8 cellular contexts compared by ENCODE assay signal in genomic region chr11:118531597-118532084, GRCh38. TPM values are rescaled to one million over a fixed set of nuclear protein-coding genes. Genes with fewer than 3 reads are reported as not detected.
A peak's percentile ranks its signal among the peaks of the same experiment; 100 is the strongest.
DNase-seq lines count a peak whose midpoint lies in the region; ATAC-seq, FAIRE-seq and TF ChIP-seq lines count a peak whose summit lies in the region.

No MANE protein-coding gene starts in this region.

- CTCF ChIA-PET in GM10248 (lab: Yijun Ruan, JAX) = interaction anchor here (1.4 kb wide), 1 partner anchor 63 kb away, joined by 3 read pairs; no protein-coding TSS in a partner anchor

- TF ChIP-seq EP300 in sigmoid colon (IDR thresholded peaks at IDR 0.05) = no peak

- no peaks in the 10 kb centered on the region for H3K9me3 ChIP-seq in T-helper 17 cell (ENCODE audit: control insufficient read depth, low read length, poor library complexity, severe bottlenecking)
- no peaks in the 10 kb centered on the region for H3K9me3 ChIP-seq in heart left ventricle
- no peaks in the 10 kb centered on the region for H3K9me3 ChIP-seq in sigmoid colon
- H3K9me3 ChIP-seq in body of pancreas = no peaks in the 10 kb centered on the region

- H3K27me3 ChIP-seq in heart left ventricle (peaks cover 0 to 5% (median 0%) of the 10 kb centered on the region in 9 donors), sigmoid colon (no peaks in the 10 kb centered on the region), body of pancreas (no peaks in the 10 kb centered on the region)

- no peak overlapping the region for H3K27ac Mint-ChIP-seq in T-helper 17 cell

- TF ChIP-seq POLR2A in heart left ventricle (IDR thresholded peaks at IDR 0.05) (no peak), sigmoid colon (IDR thresholded peaks at IDR 0.05) (no peak), body of pancreas (IDR thresholded peaks at IDR 0.05) (no peak), H54 (IDR thresholded peaks at IDR 0.05; ENCODE audit: low read depth, low read length) (no peak)

- no peaks in the 10 kb centered on the region for H3K36me3 Mint-ChIP-seq in T-helper 17 cell (ENCODE audit: low read depth)

- H3K4me1 Mint-ChIP-seq in T-helper 17 cell = peaks cover 28% of the 10 kb centered on the region

- ATAC-seq in T-helper 17 cell = peak; percentile 16
- peak in 1 of 4 donors; percentile 4 for ATAC-seq in heart left ventricle
- no peak for ATAC-seq in body of pancreas

- no peaks in the 10 kb centered on the region for H3K27me3 Mint-ChIP-seq in T-helper 17 cell

- POLR2A ChIA-PET in GM10248 (lab: Yijun Ruan, JAX) = no interaction called here

- DNase-seq in GM10248 (ENCODE audit: extremely low spot score) = peak; percentile 59
- no peak for DNase-seq in T-helper 17 cell
- DNase-seq in heart left ventricle = no peak
- DNase-seq in sigmoid colon = no peak
- DNase-seq in body of pancreas = no peak
- no peak for DNase-seq in H54 (ENCODE audit: insufficient read length, low spot score)
- no peak for DNase-seq in DMS53 (lab: John Stamatoyannopoulos, UW)
- DNase-seq in retina = no peak

- no peak for TF ChIP-seq CTCF in GM10248 (IDR thresholded peaks at IDR 0.05; ENCODE audit: control extremely low read depth, extremely low read depth, low read depth, missing control alignments)
- no peak for TF ChIP-seq CTCF in heart left ventricle (IDR thresholded peaks at IDR 0.05)
- no peak for TF ChIP-seq CTCF in sigmoid colon (IDR thresholded peaks at IDR 0.05)
- TF ChIP-seq CTCF in body of pancreas (IDR thresholded peaks at IDR 0.05) = no peak

- H3K4me3 ChIP-seq in heart left ventricle (peak overlapping the region in 10 of 12 donors; percentile 68 to 96 (median 82)), sigmoid colon (peak overlapping the region; percentile 74 to 91 (median 77)), body of pancreas (peak overlapping the region in 1 of 2 donors; percentile 91)

- 21 to 40% (median 31%) methylated on average over 9 to 12 of the region's 12 CpGs for WGBS in heart left ventricle, 4 donors
- 13 to 19% methylated on average over 12 of the region's 12 CpGs for WGBS in sigmoid colon, 2 donors
- 4 to 9% methylated on average over 12 of the region's 12 CpGs for WGBS in body of pancreas, 2 donors

- H3K36me3 ChIP-seq in heart left ventricle (peaks cover 0 to under 1% (median 0%) of the 10 kb centered on the region in 9 donors), sigmoid colon (peaks cover 0 to 14% (median 0%) of the 10 kb centered on the region in 4 donors), body of pancreas (replicated peaks in 1 of 2; ENCODE audit: insufficient read depth in 1 of 2, low read depth in 2 of 2) (no peaks in the 10 kb centered on the region)

- peak overlapping the region in 4 of 12 donors; percentile 74 to 83 (median 80) for H3K27ac ChIP-seq in heart left ventricle
- H3K27ac ChIP-seq in sigmoid colon = peak overlapping the region; percentile 77 to 89 (median 83)
- peak overlapping the region in 2 of 4 donors; percentile 1 to 80 for H3K27ac ChIP-seq in body of pancreas

- peak overlapping the region; percentile 92 for H3K4me3 Mint-ChIP-seq in T-helper 17 cell

- FAIRE-seq in H54 (lab: Jason Lieb, UNC) = no peak

- intact Hi-C loops in heart left ventricle (cut with DNase I) = no loop called here
- intact Hi-C loops in sigmoid colon (cut with DNase I) = loop anchor here (2.0 kb wide), 1 partner anchor 33 kb away; the partner anchor contains the start of gene IFT46
- intact Hi-C loops in body of pancreas (cut with DNase I) = no loop called here

- H3K4me1 ChIP-seq in heart left ventricle (peaks cover 0 to 32% (median 12%) of the 10 kb centered on the region in 12 donors), sigmoid colon (peaks cover 0 to 28% (median 20%) of the 10 kb centered on the region in 4 donors), body of pancreas (peaks cover 35% of the 10 kb centered on the region)

RNA-seq across cellular contexts. Expression of gene TMEM25, which starts 0.6 kb away (rescaled TPM):
- total RNA-seq in T-helper 17 cell (1 to 10 TPM; 9.2 to 10.0 TPM), heart left ventricle (10 to 100 TPM in 5 of 9 donors, 1 to 10 TPM in 4; 7.3 to 26.8 (median 10.8) TPM), sigmoid colon (10 to 100 TPM; 20.9 to 35.2 (median 31.8) TPM), body of pancreas (10 to 100 TPM; 35.5 to 39.6 TPM)
- polyA plus RNA-seq in heart left ventricle (1 to 10 TPM; 3.9 to 6.9 TPM), sigmoid colon (1 to 10 TPM; 2.5 to 6.4 (median 3.6) TPM)

RNA-seq across cellular contexts. Expression of gene TTC36, which starts 4.4 kb away (rescaled TPM):
- total RNA-seq in T-helper 17 cell (under 1 TPM in 1 of 2 donors, not detected in 1; 0.55 TPM), heart left ventricle (1 to 10 TPM in 4 of 9 donors, under 1 TPM in 3, not detected in 2; 0.37 to 3.1 (median 1.1) TPM), sigmoid colon (1 to 10 TPM in 3 of 4 donors, not detected in 1; 1.1 to 3.3 (median 1.6) TPM), body of pancreas (not detected)
- polyA plus RNA-seq in heart left ventricle (under 1 TPM in 1 of 2 donors, not detected in 1; 0.23 TPM), sigmoid colon (under 1 TPM in 1 of 3 donors, not detected in 2; 0.13 TPM)

RNA-seq across cellular contexts. Expression of gene IFT46, which starts 34.1 kb away (rescaled TPM):
- total RNA-seq in T-helper 17 cell (1 to 10 TPM; 5.2 to 5.7 TPM), heart left ventricle (10 to 100 TPM; 14.7 to 39.0 (median 21.7) TPM), sigmoid colon (10 to 100 TPM; 23.8 to 65.8 (median 49.9) TPM), body of pancreas (10 to 100 TPM; 17.1 to 24.6 TPM)
- polyA plus RNA-seq in heart left ventricle (10 to 100 TPM; 22.9 to 29.1 TPM), sigmoid colon (10 to 100 TPM in 1 of 3 donors, 1 to 10 TPM in 2; 8.1 to 12.6 (median 9.3) TPM)

RNA-seq across cellular contexts. Expression of gene ARCN1, which starts 40.6 kb away (rescaled TPM):
- 10 to 100 TPM; 86.2 to 87.5 TPM for total RNA-seq in T-helper 17 cell
- 100 to 1,000 TPM in 4 of 9 donors, 10 to 100 TPM in 5; 87.6 to 127 (median 99.6) TPM for total RNA-seq in heart left ventricle
- polyA plus RNA-seq in heart left ventricle = 100 to 1,000 TPM in 1 of 2 donors, 10 to 100 TPM in 1; 53.1 to 107 TPM
- 10 to 100 TPM; 74.9 to 88.3 (median 82.4) TPM for total RNA-seq in sigmoid colon
- 100 to 1,000 TPM in 1 of 3 donors, 10 to 100 TPM in 2; 83.2 to 105 (median 88.9) TPM for polyA plus RNA-seq in sigmoid colon
- total RNA-seq in body of pancreas = 10 to 100 TPM; 49.8 to 64.3 TPM
